Comparison of ENCODE assay signal across 23 cellular contexts in the genomic region with DNA sequence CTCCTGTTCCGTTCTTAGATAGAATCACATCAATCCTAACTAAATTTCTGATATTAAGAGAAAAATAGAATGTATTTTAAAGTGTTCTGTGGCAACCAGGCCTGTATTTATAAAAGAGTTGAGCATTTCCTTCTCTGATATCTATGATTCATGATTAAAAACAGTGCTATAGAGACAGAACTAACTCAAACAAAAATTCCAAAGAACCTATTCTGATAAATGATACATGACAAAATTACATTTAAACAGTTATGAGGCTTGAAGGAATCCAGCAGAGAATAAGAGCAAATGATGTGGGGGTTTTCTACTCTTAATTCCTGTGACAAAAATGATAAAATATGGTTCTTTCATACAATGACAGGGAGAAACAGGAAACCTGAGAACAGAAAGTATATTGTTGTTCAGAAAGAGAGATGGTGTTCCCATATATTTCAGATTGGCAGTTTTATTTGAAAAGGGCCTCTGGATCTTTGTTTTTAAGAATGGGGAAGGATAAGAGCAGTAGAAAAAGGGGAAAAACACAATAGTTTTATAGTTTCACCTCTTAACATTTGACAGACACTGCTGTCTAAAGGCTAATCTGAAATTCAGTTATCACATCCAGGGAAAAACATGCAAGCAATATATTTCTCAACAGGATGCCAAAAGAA.
"Had no signal": no experiment of that assay in that cellular context is flagged by ENCODE, and none has a peak within 500 bp of the region (broad histone marks: within the 10 kb centered on the region; RNA-seq: fewer than 3 reads in every experiment).

No MANE protein-coding gene starts in this region.

- H3K4me3 Mint-ChIP-seq: activated CD4-positive, alpha-beta T cell treated with anti-CD3 and anti-CD28 coated beads, Interleukin-2, amount 10 ng/mL, durations not matched to agents 7 days and 5 days; activated CD8-positive, alpha-beta memory T cell treated with anti-CD3 and anti-CD28 coated beads, Interleukin-2, amount 10 ng/mL, durations not matched to agents 7 days and 5 days; activated CD8-positive, alpha-beta T cell treated with anti-CD3 and anti-CD28 coated beads for 36 hours; activated naive CD4-positive, alpha-beta T cell treated with anti-CD3 and anti-CD28 coated beads, Interleukin-2, amount 10 ng/mL, durations not matched to agents 7 days and 5 days; activated naive CD8-positive, alpha-beta T cell treated with anti-CD3 and anti-CD28 coated beads, Interleukin-2, amount 50 U/mL, for 24 hours; dendritic cell treated with granulocyte-macrophage colony-stimulating factor and Interleukin-4, amounts not matched to agents 40 ng/mL and 50 ng/mL, for 4 days; stimulated activated naive CD8-positive, alpha-beta T cell treated with anti-CD3 and anti-CD28 coated beads, Interleukin-15, amount 100 ng/mL, for 72 hours; T-cell; T-helper 2 cell treated with Interferon-gamma antibody and Interleukin-4, amounts not matched to agents 5 μg/mL and 100 μg/mL, for 36 hours had no signal

- ATAC-seq: activated CD8-positive, alpha-beta memory T cell treated with anti-CD3 and anti-CD28 coated beads, Interleukin-2, amount 10 ng/mL, durations not matched to agents 7 days and 5 days; activated CD8-positive, alpha-beta T cell treated with anti-CD3 and anti-CD28 coated beads for 36 hours; activated naive CD8-positive, alpha-beta T cell treated with anti-CD3 and anti-CD28 coated beads, Interleukin-2, amount 50 U/mL, for 24 hours; esophagus mucosa; right cardiac atrium; stimulated activated naive CD8-positive, alpha-beta T cell treated with anti-CD3 and anti-CD28 coated beads, Interleukin-15, amount 100 ng/mL, for 72 hours; T-cell had no signal

- H3K9me3 ChIP-seq: suprapubic skin, tibial nerve had no signal

- H3K27ac Mint-ChIP-seq: activated CD4-positive, alpha-beta T cell treated with anti-CD3 and anti-CD28 coated beads, Interleukin-2, amount 10 ng/mL, durations not matched to agents 7 days and 5 days; activated CD8-positive, alpha-beta memory T cell treated with anti-CD3 and anti-CD28 coated beads, Interleukin-2, amount 10 ng/mL, durations not matched to agents 7 days and 5 days; activated CD8-positive, alpha-beta T cell treated with anti-CD3 and anti-CD28 coated beads for 36 hours; activated naive CD4-positive, alpha-beta T cell treated with anti-CD3 and anti-CD28 coated beads, Interleukin-2, amount 10 ng/mL, durations not matched to agents 7 days and 5 days; activated naive CD8-positive, alpha-beta T cell treated with anti-CD3 and anti-CD28 coated beads, Interleukin-2, amount 50 U/mL, for 24 hours; dendritic cell treated with granulocyte-macrophage colony-stimulating factor and Interleukin-4, amounts not matched to agents 40 ng/mL and 50 ng/mL, for 4 days; stimulated activated naive CD8-positive, alpha-beta T cell treated with anti-CD3 and anti-CD28 coated beads, Interleukin-15, amount 100 ng/mL, for 72 hours; T-cell; T-helper 2 cell treated with Interferon-gamma antibody and Interleukin-4, amounts not matched to agents 5 μg/mL and 100 μg/mL, for 36 hours had no signal

- H3K4me1 ChIP-seq: suprapubic skin, tibial nerve had no signal

- H3K4me3 ChIP-seq: SK-N-MC, suprapubic skin, tibial nerve had no signal

- DNase-seq: activated CD4-positive, alpha-beta T cell treated with anti-CD3 and anti-CD28 coated beads, Interleukin-2, amount 10 ng/mL, durations not matched to agents 7 days and 5 days; activated CD4-positive, CD25-positive, alpha-beta regulatory T cell treated with anti-CD3 and anti-CD28 coated beads, Interleukin-2, amount 50 U/mL, for 72 hours; activated CD8-positive, alpha-beta memory T cell treated with anti-CD3 and anti-CD28 coated beads, Interleukin-2, amount 10 ng/mL, durations not matched to agents 7 days and 5 days; activated CD8-positive, alpha-beta T cell treated with anti-CD3 and anti-CD28 coated beads for 36 hours; activated effector memory CD4-positive, alpha-beta T cell treated with anti-CD3 and anti-CD28 coated beads, Interleukin-2, amount 50 U/mL, for 16 hours; activated naive CD4-positive, alpha-beta T cell treated with anti-CD3 and anti-CD28 coated beads, Interleukin-2, amount 10 ng/mL, durations not matched to agents 7 days and 5 days; activated naive CD8-positive, alpha-beta T cell treated with anti-CD3 and anti-CD28 coated beads, Interleukin-2, amount 50 U/mL, for 24 hours; activated T-cell treated with anti-CD3 and anti-CD28 coated beads for 4 hours; aorta; brain microvascular endothelial cell; effector CD8-positive, alpha-beta T cell; hypothalamus; right cardiac atrium; stimulated activated CD4-positive, alpha-beta T cell treated with anti-CD3 and anti-CD28 coated beads, Interleukin-1b, Interleukin-23, amount 100 ng/mL, for 48 hours; stimulated activated naive CD8-positive, alpha-beta T cell treated with anti-CD3 and anti-CD28 coated beads, Interleukin-15, amount 100 ng/mL, for 72 hours; T-cell; WERI-Rb-1 had no signal

- H3K9me3 Mint-ChIP-seq: activated CD4-positive, alpha-beta T cell treated with anti-CD3 and anti-CD28 coated beads, Interleukin-2, amount 10 ng/mL, durations not matched to agents 7 days and 5 days had no signal

- H3K36me3 ChIP-seq: brain microvascular endothelial cell, suprapubic skin, tibial nerve, WERI-Rb-1 had no signal

- H3K36me3 Mint-ChIP-seq: activated CD8-positive, alpha-beta memory T cell treated with anti-CD3 and anti-CD28 coated beads, Interleukin-2, amount 10 ng/mL, durations not matched to agents 7 days and 5 days; activated naive CD4-positive, alpha-beta T cell treated with anti-CD3 and anti-CD28 coated beads, Interleukin-2, amount 10 ng/mL, durations not matched to agents 7 days and 5 days; T-cell had no signal

- H3K4me1 Mint-ChIP-seq: activated CD4-positive, alpha-beta T cell treated with anti-CD3 and anti-CD28 coated beads, Interleukin-2, amount 10 ng/mL, durations not matched to agents 7 days and 5 days; activated CD8-positive, alpha-beta memory T cell treated with anti-CD3 and anti-CD28 coated beads, Interleukin-2, amount 10 ng/mL, durations not matched to agents 7 days and 5 days; activated naive CD4-positive, alpha-beta T cell treated with anti-CD3 and anti-CD28 coated beads, Interleukin-2, amount 10 ng/mL, durations not matched to agents 7 days and 5 days; activated naive CD8-positive, alpha-beta T cell treated with anti-CD3 and anti-CD28 coated beads, Interleukin-2, amount 50 U/mL, for 24 hours; stimulated activated naive CD8-positive, alpha-beta T cell treated with anti-CD3 and anti-CD28 coated beads, Interleukin-15, amount 100 ng/mL, for 72 hours; T-cell had no signal

- H3K27me3 ChIP-seq: brain microvascular endothelial cell, suprapubic skin, tibial nerve had no signal

- H3K27me3 Mint-ChIP-seq: activated CD4-positive, alpha-beta T cell treated with anti-CD3 and anti-CD28 coated beads, Interleukin-2, amount 10 ng/mL, durations not matched to agents 7 days and 5 days; activated CD8-positive, alpha-beta memory T cell treated with anti-CD3 and anti-CD28 coated beads, Interleukin-2, amount 10 ng/mL, durations not matched to agents 7 days and 5 days; activated CD8-positive, alpha-beta T cell treated with anti-CD3 and anti-CD28 coated beads for 36 hours; activated naive CD4-positive, alpha-beta T cell treated with anti-CD3 and anti-CD28 coated beads, Interleukin-2, amount 10 ng/mL, durations not matched to agents 7 days and 5 days; activated naive CD8-positive, alpha-beta T cell treated with anti-CD3 and anti-CD28 coated beads, Interleukin-2, amount 50 U/mL, for 24 hours; dendritic cell treated with granulocyte-macrophage colony-stimulating factor and Interleukin-4, amounts not matched to agents 40 ng/mL and 50 ng/mL, for 4 days; stimulated activated naive CD8-positive, alpha-beta T cell treated with anti-CD3 and anti-CD28 coated beads, Interleukin-15, amount 100 ng/mL, for 72 hours; T-cell had no signal

- H3K27ac ChIP-seq: brain microvascular endothelial cell, SK-N-MC, suprapubic skin, tibial nerve, WERI-Rb-1 had no signal
